21 cellular contexts compared by ENCODE assay signal in the genomic region with DNA sequence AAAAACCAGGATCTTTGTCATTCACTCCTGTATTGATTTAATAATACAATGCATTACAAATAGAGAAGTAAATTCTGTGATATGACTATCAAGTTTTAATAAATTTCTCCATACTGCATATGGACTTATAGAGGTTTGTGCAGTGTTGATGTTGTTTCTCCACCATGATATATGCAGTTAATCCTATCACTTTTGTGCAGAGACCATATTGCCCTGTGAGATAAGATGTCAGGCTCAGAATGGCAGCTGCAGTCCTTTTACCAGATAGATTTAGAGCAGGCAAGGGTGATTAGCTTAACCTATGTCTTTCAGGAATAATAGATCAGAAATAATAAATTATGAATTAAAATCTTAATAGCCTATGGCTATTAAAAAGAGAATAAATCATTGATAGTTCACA. TPM values are rescaled to one million over a fixed set of nuclear protein-coding genes. Genes with fewer than 3 reads are reported as not detected.
A peak's percentile ranks its signal among the peaks of the same experiment; 100 is the strongest.
DNase-seq lines count a peak whose midpoint lies in the region; ATAC-seq, FAIRE-seq and TF ChIP-seq lines count a peak whose summit lies in the region.
"Had no signal": no experiment of that assay in that cellular context is flagged by ENCODE, and none has a peak within 500 bp of the region (broad histone marks: within the 10 kb centered on the region; RNA-seq: fewer than 3 reads in every experiment).

No MANE protein-coding gene starts in this region.

- no peak overlapping the region for H2AFZ ChIP-seq in SK-N-SH (ENCODE audit: low read depth)
- no peak overlapping the region for H2AFZ ChIP-seq in K562 (ENCODE audit: low read depth, low read length)

- H3K4me3 Mint-ChIP-seq in activated T-helper 17 cell treated with anti-CD3 and anti-CD28 coated beads, Interleukin-2, amount 50 U/mL, for 72 hours = no peak overlapping the region
- H3K4me3 Mint-ChIP-seq: CD14-positive monocyte; CD4-positive, alpha-beta memory T cell; H9 had no signal

- H3K9me3 ChIP-seq in SK-N-SH = no peaks in the 10 kb centered on the region
- no peaks in the 10 kb centered on the region for H3K9me3 ChIP-seq in K562 (replicated peaks; ENCODE audit: control insufficient read depth, insufficient read depth, low read depth, low read length)
- H3K9me3 ChIP-seq: A549, BLaER1 had no signal

- TF ChIP-seq RAD21 in SK-N-SH (IDR thresholded peaks at IDR 0.05; ENCODE audit: low read length) (no peak), K562 (CRISPR knock-in tag; conservative IDR thresholded peaks at IDR 0.05 in 1 of 2, IDR thresholded peaks at IDR 0.05 in 1 of 2) (no peak)

- H3K4me1 Mint-ChIP-seq in activated T-helper 17 cell treated with anti-CD3 and anti-CD28 coated beads, Interleukin-2, amount 50 U/mL, for 72 hours = no peaks in the 10 kb centered on the region
- H3K4me1 Mint-ChIP-seq: CD14-positive monocyte; CD4-positive, alpha-beta memory T cell; H9 had no signal

- H3K9ac ChIP-seq in SK-N-SH (no peak overlapping the region), K562 (ENCODE audit: insufficient read depth in 1 of 2, low read depth in 2 of 2, low read length in 2 of 2) (no peak overlapping the region)
- H3K9ac ChIP-seq: BLaER1 had no signal

- no TSS peak for BruUV-seq in K562 (replicated peaks; lab: Mats Ljungman, UMichigan)

- intact Hi-C loops in K562 (cut with micrococcal nuclease) = no loop called here

- H3K27ac ChIP-seq in SK-N-SH (ENCODE audit: low read depth in 2 of 2, low read length in 1 of 2) (peak overlapping the region in 1 of 2 experiments; percentile 50; a peak in 2 of 4 replicates), K562 (ENCODE audit: extremely low read depth, low read depth, low read length) (no peak overlapping the region)
- H3K27ac ChIP-seq: A549, BLaER1 had no signal

- ATAC-seq in SK-N-SH treated with all-trans-retinoic acid at 6 μM for 48 hours (no peak), K562 (peak; percentile 72), GM21737 (IDR thresholded peaks at IDR 0.05; ENCODE audit: unreplicated experiment) (no peak)
- ATAC-seq in activated T-helper 17 cell treated with anti-CD3 and anti-CD28 coated beads, Interleukin-2, amount 50 U/mL, for 72 hours (replicated peaks) = no peak
- ATAC-seq: A549 had no signal

- H3K79me2 ChIP-seq in SK-N-SH (ENCODE audit: insufficient read depth) (no peaks in the 10 kb centered on the region), K562 (ENCODE audit: control insufficient read depth, insufficient read depth, low read length) (no peaks in the 10 kb centered on the region)

- H3K4me3 ChIP-seq in SK-N-SH (ENCODE audit: low read depth in 2 of 2, low read length in 1 of 2) (no peak overlapping the region), K562 (no peak overlapping the region)
- H3K4me3 ChIP-seq: A549, BLaER1 had no signal

- no peak for DNase-seq in SK-N-SH
- no peak for DNase-seq in D721Med (ENCODE audit: insufficient read length, low spot score)
- DNase-seq in OCI-M1 (lab: John Stamatoyannopoulos, UW) = peak; percentile 75
- peak; percentile 23 to 63 (median 41) for DNase-seq in K562 (ENCODE audit: extremely low read depth in 1 of 4, low spot score in 3 of 4)
- DNase-seq in HuH-7.5 (ENCODE audit: low spot score) = no peak
- DNase-seq: AML-193; Calu3; CD4-positive, alpha-beta memory T cell; DMS 273 treated with DMSO at 0.1 percent for 48 hours; DMS53; DND-41; EL; H9 had no signal

- H3F3A ChIP-seq in SK-N-SH (replicated peaks; ENCODE audit: insufficient read depth) = no peaks in the 10 kb centered on the region

- H3K4me1 ChIP-seq in SK-N-SH (ENCODE audit: control insufficient read depth in 1 of 2, insufficient read depth in 2 of 2, low read depth in 1 of 2, low read length in 1 of 2) (no peaks in the 10 kb centered on the region; a peak in 2 of 4 replicates), K562 (replicated peaks in 1 of 2; ENCODE audit: control insufficient read depth in 2 of 2, insufficient read depth in 2 of 2, low read length in 2 of 2) (no peaks in the 10 kb centered on the region)
- H3K4me1 ChIP-seq: A549, BLaER1 had no signal

- CTCF ChIA-PET in SK-N-SH (lab: Yijun Ruan, JAX) (interaction anchor here (1.7 kb wide), 1 partner anchor 40 kb away, joined by 8 read pairs; a partner anchor contains a TSS), K562 (lab: Yijun Ruan, JAX; ENCODE audit: low intra/inter-chr PET ratio) (no interaction called here)

- no peaks in the 10 kb centered on the region for H4K20me1 ChIP-seq in SK-N-SH (ENCODE audit: insufficient read depth)
- H4K20me1 ChIP-seq in K562 (replicated peaks; ENCODE audit: control insufficient read depth, insufficient read depth, low read length) = no peaks in the 10 kb centered on the region
- H4K20me1 ChIP-seq: BLaER1 had no signal

- H3K4me2 ChIP-seq in SK-N-SH (no peak overlapping the region), K562 (ENCODE audit: insufficient read depth, low read length) (no peak overlapping the region)
- H3K4me2 ChIP-seq: A549, BLaER1 had no signal

- no peak for TF ChIP-seq CTCF in SK-N-SH (IDR thresholded peaks at IDR 0.05)
- no peak for TF ChIP-seq CTCF in D721Med (IDR thresholded peaks at IDR 0.05; ENCODE audit: insufficient read depth, missing control alignments)
- TF ChIP-seq CTCF in K562 (IDR thresholded peaks at IDR 0.05 in 2 of 3, conservative IDR thresholded peaks at IDR 0.05 in 1 of 3; ENCODE audit: insufficient read depth in 2 of 3, low read depth in 1 of 3, low read length in 3 of 3) = no peak

- H3K27ac Mint-ChIP-seq in activated T-helper 17 cell treated with anti-CD3 and anti-CD28 coated beads, Interleukin-2, amount 50 U/mL, for 72 hours = no peak overlapping the region
- H3K27ac Mint-ChIP-seq: CD14-positive monocyte; CD4-positive, alpha-beta memory T cell; H9 had no signal

- H3K27me3 Mint-ChIP-seq in activated T-helper 17 cell treated with anti-CD3 and anti-CD28 coated beads, Interleukin-2, amount 50 U/mL, for 72 hours = no peaks in the 10 kb centered on the region

- H3K27me3 ChIP-seq in SK-N-SH (ENCODE audit: insufficient read depth) (no peaks in the 10 kb centered on the region), K562 (ENCODE audit: control insufficient read depth in 2 of 2, insufficient read depth in 2 of 2, low read length in 2 of 2) (no peaks in the 10 kb centered on the region)
- H3K27me3 ChIP-seq: BLaER1 had no signal

- TF ChIP-seq POLR2A in K562 (conservative IDR thresholded peaks at IDR 0.05) = no peak

- POLR2A ChIA-PET in SK-N-SH (lab: Yijun Ruan, JAX) (no interaction called here), K562 (lab: Yijun Ruan, JAX) (no interaction called here)

- H3K36me3 Mint-ChIP-seq in activated T-helper 17 cell treated with anti-CD3 and anti-CD28 coated beads, Interleukin-2, amount 50 U/mL, for 72 hours (ENCODE audit: low read depth) = no peaks in the 10 kb centered on the region
- H3K36me3 Mint-ChIP-seq: CD14-positive monocyte; CD4-positive, alpha-beta memory T cell had no signal

- peak; percentile 75 for FAIRE-seq in D721Med (lab: Jason Lieb, UNC)
- no peak for FAIRE-seq in K562 (lab: Jason Lieb, UNC)
- FAIRE-seq: A549, H1 had no signal

- no peaks in the 10 kb centered on the region for H3K9me2 ChIP-seq in SK-N-SH

- H3K36me3 ChIP-seq in SK-N-SH (replicated peaks in 1 of 2; ENCODE audit: control insufficient read depth in 1 of 2, insufficient read depth in 2 of 2, low read length in 1 of 2) (no peaks in the 10 kb centered on the region), K562 (ENCODE audit: control insufficient read depth, insufficient read depth, low read length) (no peaks in the 10 kb centered on the region)
- H3K36me3 ChIP-seq: BLaER1 had no signal

- in situ Hi-C loops in K562 (cut with MboI) = no loop called here

- H3K9me1 ChIP-seq in K562 (ENCODE audit: control insufficient read depth, insufficient read depth, low read length) = no peaks in the 10 kb centered on the region

- TF ChIP-seq EP300 in SK-N-SH (IDR thresholded peaks at IDR 0.05; ENCODE audit: borderline replicate concordance in 1 of 2, low read depth in 1 of 2, low read length in 1 of 2) = peak in 1 of 2 experiments; percentile 60; a peak in 2 of 4 replicates
- peak; percentile 78 for TF ChIP-seq EP300 in K562 (IDR thresholded peaks at IDR 0.05; ENCODE audit: low read length)

- H3K9me3 Mint-ChIP-seq in activated T-helper 17 cell treated with anti-CD3 and anti-CD28 coated beads, Interleukin-2, amount 50 U/mL, for 72 hours = peaks cover 4% of the 10 kb centered on the region
- H3K9me3 Mint-ChIP-seq: H9 had no signal

TF ChIP-seq in SK-N-SH, 30 proteins besides CTCF, POLR2A, EP300 and RAD21:
- 0 out of 2 replicates have a peak, but pooled peaks have one; percentile 29 for TF ChIP-seq GATA2 (CRISPR knock-in tag; IDR thresholded peaks at IDR 0.05)
- no peak for TF ChIP-seq NRF1 (IDR thresholded peaks at IDR 0.05; ENCODE audit: low read depth, low read length)

RNA-seq across cellular contexts. Expression of a gene that starts 38.6 kb away (rescaled TPM):
- polyA plus RNA-seq in SK-N-SH (2012; rRNA removed) (0.15 and 0.37 TPM in 2 replicates), K562 (2011; rRNA removed) (0.58 and 3.6 TPM in 2 replicates), K562 (2014; fragmentation: Illumina TruSeq; extraction: Trizol) (1.0 TPM in 2 replicates), K562 (2014; fragmentation: Nextera tagmentation; extraction: Ambion mirVana) (under 1 TPM; 0.28 to 0.29 TPM), K562 (2014; rRNA removed) (0.51 and 1.1 TPM in 2 replicates)
- 0.21 and 0.55 TPM in 2 replicates for polyA plus RNA-seq in SK-N-SH (2012; cell fraction: cytosol; rRNA removed)
- 0.04 and 0.36 TPM in 2 replicates for polyA plus RNA-seq in SK-N-SH (2012; cell fraction: nucleus; rRNA removed)
- total RNA-seq in K562 (2011; cell fraction: chromatin; rRNA removed; ENCODE audit: low replicate concordance) = 3.7 and 3.8 TPM in 2 replicates
- total RNA-seq in K562 (2011; cell fraction: nucleolus; rRNA removed) = 3.2 and 3.8 TPM in 2 replicates
- total RNA-seq in K562 (2011; cell fraction: nucleoplasm; rRNA removed) = 3.9 and 4.0 TPM in 2 replicates
- total RNA-seq in K562 (2014; rRNA removed) (1.3 TPM in 2 replicates), K562 (2014; rRNA removed; fragmentation: Illumina TruSeq; extraction: Trizol) (1.1 and 1.4 TPM in 2 replicates), K562 (2015; rRNA removed; fragmentation: Illumina TruSeq; extraction: Trizol) (1.4 and 1.8 TPM in 2 replicates), K562 (2021) (1.3 and 1.5 TPM in 2 replicates)
- 0.37 and 2.4 TPM in 2 replicates for polyA plus RNA-seq in K562 (2011; cell fraction: cytosol; rRNA removed)
- polyA plus RNA-seq in K562 (2011; cell fraction: nucleus; rRNA removed) = 0.62 and 3.0 TPM in 2 replicates
- 0.91 and 1.2 TPM in 2 replicates for polyA plus RNA-seq in K562 (2012)
- polyA minus RNA-seq in K562 (2011; rRNA and poly(A)+ RNA removed) = 1.4 and 6.5 TPM in 2 replicates
- polyA minus RNA-seq in K562 (2011; cell fraction: cytosol; rRNA and poly(A)+ RNA removed) = 1.7 TPM in 1 of 2 replicates, not detected in the other
- polyA minus RNA-seq in K562 (2011; cell fraction: nucleus; rRNA and poly(A)+ RNA removed) = 1.8 and 7.1 TPM in 2 replicates
- total RNA-seq in activated T-helper 17 cell treated with anti-CD3 and anti-CD28 coated beads, Interleukin-2, amount 50 U/mL, for 72 hours = not detected
- total RNA-seq: Calu3, G401 had no signal
- polyA plus RNA-seq: CD14-positive monocyte; CD4-positive, alpha-beta memory T cell had no signal

Comparison
In these comparisons a context has a peak if more than half of its experiments do, and no peak if none do; other contexts are left out.
1. DNase-seq: peak in OCI-M1 (single experiment) and K562 (4 of 4); none in SK-N-SH (single experiment), D721Med (single experiment) and HuH-7.5 (single experiment).